Comparison of ENCODE assay signal across 8 cellular contexts in genomic region chr19:50147462-50148423, GRCh38. TPM values are rescaled to one million over a fixed set of nuclear protein-coding genes. Genes with fewer than 3 reads are reported as not detected.
DNase-seq lines count a peak whose midpoint lies in the region; ATAC-seq and TF ChIP-seq lines count a peak whose summit lies in the region.

No MANE protein-coding gene starts in this region.

- H3K4me1 Mint-ChIP-seq in naive thymus-derived CD8-positive, alpha-beta T cell = peaks cover 4 to 12% (median 11%) of the 10 kb centered on the region in 4 donors
- peaks cover 7% of the 10 kb centered on the region for H3K4me1 Mint-ChIP-seq in stimulated activated effector memory CD8-positive, alpha-beta T cell treated with anti-CD3 and anti-CD28 coated beads, Interleukin-12 subunit alpha, Interleukin-12 subunit beta, amount 100 ng/mL, for 72 hours

- POLR2A ChIA-PET in naive thymus-derived CD8-positive, alpha-beta T cell (lab: Charles Lee) = interaction anchor here (0.9 to 1.0 kb wide), 2 partner anchors 209 to 362 kb away, joined by 3 read pairs; no protein-coding TSS in a partner anchor

- H3K4me3 Mint-ChIP-seq in naive thymus-derived CD8-positive, alpha-beta T cell = peak overlapping the region; percentile 81 to 95 (median 88)
- H3K4me3 Mint-ChIP-seq in stimulated activated effector memory CD8-positive, alpha-beta T cell treated with anti-CD3 and anti-CD28 coated beads, Interleukin-12 subunit alpha, Interleukin-12 subunit beta, amount 100 ng/mL, for 72 hours = peak overlapping the region; percentile 62

- DNase-seq in DMS153 treated with DMSO at 0.1 percent for 48 hours (lab: John Stamatoyannopoulos, UW; ENCODE audit: unreplicated experiment) (peak; percentile 82), RPMI8226 (peak; percentile 64), fibroblast of peridontal ligament (ENCODE audit: extremely low read depth) (peak; percentile 31), HPDE6-E6E7 (ENCODE audit: extremely low spot score) (no peak)
- peak; percentile 55 for DNase-seq in activated T-helper 9 cell treated with anti-CD3 and anti-CD28 coated beads, Interleukin-2, amount 50 U/mL, for 16 hours (ENCODE audit: low read depth)
- DNase-seq in naive thymus-derived CD8-positive, alpha-beta T cell = peak; percentile 52 to 87 (median 72)
- DNase-seq in stimulated activated effector memory CD8-positive, alpha-beta T cell treated with anti-CD3 and anti-CD28 coated beads, Interleukin-12 subunit alpha, Interleukin-12 subunit beta, amount 100 ng/mL, for 72 hours (ENCODE audit: low spot score in 2 of 2) = peak; percentile 22 to 70

- peak; percentile 89 for TF ChIP-seq RAD21 in Ishikawa (IDR thresholded peaks at IDR 0.05; ENCODE audit: low read depth)

- peaks cover 5 to 38% (median 14%) of the 10 kb centered on the region in 5 donors for H3K27me3 Mint-ChIP-seq in naive thymus-derived CD8-positive, alpha-beta T cell

- H3K27ac Mint-ChIP-seq in naive thymus-derived CD8-positive, alpha-beta T cell = peak overlapping the region; percentile 3 to 89 (median 81)
- no peak overlapping the region for H3K27ac Mint-ChIP-seq in stimulated activated effector memory CD8-positive, alpha-beta T cell treated with anti-CD3 and anti-CD28 coated beads, Interleukin-12 subunit alpha, Interleukin-12 subunit beta, amount 100 ng/mL, for 72 hours

- peaks cover 0 to 5% (median 0%) of the 10 kb centered on the region in 9 donors for H3K9me3 Mint-ChIP-seq in naive thymus-derived CD8-positive, alpha-beta T cell
- H3K9me3 Mint-ChIP-seq in stimulated activated effector memory CD8-positive, alpha-beta T cell treated with anti-CD3 and anti-CD28 coated beads, Interleukin-12 subunit alpha, Interleukin-12 subunit beta, amount 100 ng/mL, for 72 hours = no peaks in the 10 kb centered on the region

- H3K36me3 Mint-ChIP-seq in naive thymus-derived CD8-positive, alpha-beta T cell = no peaks in the 10 kb centered on the region
- H3K36me3 Mint-ChIP-seq in stimulated activated effector memory CD8-positive, alpha-beta T cell treated with anti-CD3 and anti-CD28 coated beads, Interleukin-12 subunit alpha, Interleukin-12 subunit beta, amount 100 ng/mL, for 72 hours = no peaks in the 10 kb centered on the region

- no peak for TF ChIP-seq EP300 in Ishikawa (IDR thresholded peaks at IDR 0.05; ENCODE audit: borderline replicate concordance)

- ATAC-seq in naive thymus-derived CD8-positive, alpha-beta T cell = peak; percentile 88 to 92
- peak; percentile 89 for ATAC-seq in stimulated activated effector memory CD8-positive, alpha-beta T cell treated with anti-CD3 and anti-CD28 coated beads, Interleukin-12 subunit alpha, Interleukin-12 subunit beta, amount 100 ng/mL, for 72 hours

TF ChIP-seq in Ishikawa, 13 proteins besides CTCF, POLR2A, EP300 and RAD21:
- TF ChIP-seq, protein P1, sequence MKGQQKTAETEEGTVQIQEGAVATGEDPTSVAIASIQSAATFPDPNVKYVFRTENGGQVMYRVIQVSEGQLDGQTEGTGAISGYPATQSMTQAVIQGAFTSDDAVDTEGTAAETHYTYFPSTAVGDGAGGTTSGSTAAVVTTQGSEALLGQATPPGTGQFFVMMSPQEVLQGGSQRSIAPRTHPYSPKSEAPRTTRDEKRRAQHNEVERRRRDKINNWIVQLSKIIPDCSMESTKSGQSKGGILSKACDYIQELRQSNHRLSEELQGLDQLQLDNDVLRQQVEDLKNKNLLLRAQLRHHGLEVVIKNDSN (IDR thresholded peaks at IDR 0.05) = 0 out of 2 replicates have a peak, but pooled peaks have one; percentile 1
- TF ChIP-seq FOXM1 (IDR thresholded peaks at IDR 0.05; ENCODE audit: borderline replicate concordance, low read depth) = no peak
- TF ChIP-seq REST (IDR thresholded peaks at IDR 0.05; ENCODE audit: low read depth) = no peak
- TF ChIP-seq, protein P2, sequence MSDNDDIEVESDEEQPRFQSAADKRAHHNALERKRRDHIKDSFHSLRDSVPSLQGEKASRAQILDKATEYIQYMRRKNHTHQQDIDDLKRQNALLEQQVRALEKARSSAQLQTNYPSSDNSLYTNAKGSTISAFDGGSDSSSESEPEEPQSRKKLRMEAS (IDR thresholded peaks at IDR 0.05) = 0 out of 2 replicates have a peak, but pooled peaks have one; percentile 13

RNA-seq across cellular contexts. Expression of gene IZUMO2, which starts 15.3 kb away (rescaled TPM):
- not detected for total RNA-seq in naive thymus-derived CD8-positive, alpha-beta T cell
- polyA plus RNA-seq in naive thymus-derived CD8-positive, alpha-beta T cell = not detected

RNA-seq across cellular contexts. Expression of gene MYH14, which starts 55.7 kb away (rescaled TPM):
- not detected for total RNA-seq in naive thymus-derived CD8-positive, alpha-beta T cell
- not detected for polyA plus RNA-seq in naive thymus-derived CD8-positive, alpha-beta T cell
